ENCODE assay signal across 25 cellular contexts in genomic region chr9:76657265-76657664, GRCh38.
DNase-seq lines count a peak whose midpoint lies in the region; ATAC-seq, FAIRE-seq and TF ChIP-seq lines count a peak whose summit lies in the region.
"Had no signal": no experiment of that assay in that cellular context is flagged by ENCODE, and none has a peak within 500 bp of the region (broad histone marks: within the 10 kb centered on the region; RNA-seq: fewer than 3 reads in every experiment).

No MANE protein-coding gene starts in this region.

- H3K4me3 ChIP-seq in skeletal muscle satellite cell (ENCODE audit: low read length) (no peak overlapping the region), adrenal gland (no peak overlapping the region)
- H3K4me3 ChIP-seq: tibial artery had no signal

- H3K27me3 ChIP-seq in skeletal muscle satellite cell (ENCODE audit: control insufficient read depth, insufficient read depth, low read length) (no peaks in the 10 kb centered on the region), adrenal gland (no peaks in the 10 kb centered on the region)
- H3K27me3 ChIP-seq: neutrophil, tibial artery had no signal

- DNase-seq in T-cell (no peak), fibroblast of peridontal ligament (ENCODE audit: extremely low read depth) (peak; percentile 46), HTR-8/SVneo (ENCODE audit: insufficient read length, low spot score) (no peak), adrenal gland (no peak)
- no peak for DNase-seq in activated naive CD4-positive, alpha-beta T cell treated with anti-CD3 and anti-CD28 coated beads, Interleukin-2, amount 50 U/mL, for 72 hours (ENCODE audit: low spot score in 2 of 2)
- DNase-seq: activated CD4-positive, CD25-positive, alpha-beta regulatory T cell; activated naive CD4-positive, alpha-beta T cell treated with anti-CD3 and anti-CD28 coated beads for 36 hours; activated T-cell treated with anti-CD3 and anti-CD28 coated beads, Interleukin-2, amount 50 U/mL, for 24 hours; anterior cingulate cortex; DMS79 treated with DMSO at 0.1 percent for 48 hours; hypothalamus; MM.1S; NCI-H1436; stimulated activated CD4-positive, alpha-beta T cell treated with anti-CD3 and anti-CD28 coated beads, Interleukin-2, amount 100 ng/mL, for 48 hours; stimulated activated naive CD4-positive, alpha-beta T cell treated with Interleukin-2 at 50 U/mL for 16 hours; T1000; tibial artery had no signal

- peaks cover 63% of the 10 kb centered on the region for H3K4me1 ChIP-seq in skeletal muscle satellite cell (ENCODE audit: control insufficient read depth, insufficient read depth, low read length)
- H3K4me1 ChIP-seq in adrenal gland (replicated peaks in 1 of 2) = no peaks in the 10 kb centered on the region

- H3K27me3 Mint-ChIP-seq in T-cell = no peaks in the 10 kb centered on the region
- H3K27me3 Mint-ChIP-seq: activated T-cell treated with anti-CD3 and anti-CD28 coated beads, Interleukin-2, amount 50 U/mL, for 24 hours had no signal

- no peak for TF ChIP-seq CTCF in adrenal gland (IDR thresholded peaks at IDR 0.05)

- H3K27ac Mint-ChIP-seq in T-cell = peak overlapping the region; percentile 8 to 25
- H3K27ac Mint-ChIP-seq in activated naive CD4-positive, alpha-beta T cell treated with anti-CD3 and anti-CD28 coated beads, Interleukin-2, amount 50 U/mL, for 72 hours = no peak overlapping the region
- H3K27ac Mint-ChIP-seq: activated naive CD4-positive, alpha-beta T cell treated with anti-CD3 and anti-CD28 coated beads for 36 hours; activated T-cell treated with anti-CD3 and anti-CD28 coated beads, Interleukin-2, amount 50 U/mL, for 24 hours had no signal

- H3K4me2 ChIP-seq in skeletal muscle satellite cell (ENCODE audit: low read length) = peak overlapping the region; percentile 3

- peak overlapping the region; percentile 51 for H3K27ac ChIP-seq in KOPT-K1 (ENCODE audit: low read depth, low read length, poor library complexity, severe bottlenecking)
- H3K27ac ChIP-seq in adrenal gland = no peak overlapping the region
- H3K27ac ChIP-seq: epithelial cell of prostate, neutrophil had no signal

- no peaks in the 10 kb centered on the region for H3K9me3 ChIP-seq in KOPT-K1 (ENCODE audit: insufficient read depth, low read length, poor library complexity, severe bottlenecking)
- H3K9me3 ChIP-seq in skeletal muscle satellite cell (replicated peaks; ENCODE audit: low read length) = no peaks in the 10 kb centered on the region
- H3K9me3 ChIP-seq in adrenal gland (replicated peaks in 1 of 3) = no peaks in the 10 kb centered on the region
- H3K9me3 ChIP-seq: neutrophil, tibial artery had no signal

- H3K4me3 Mint-ChIP-seq in T-cell = no peak overlapping the region
- H3K4me3 Mint-ChIP-seq: activated naive CD4-positive, alpha-beta T cell treated with anti-CD3 and anti-CD28 coated beads for 36 hours; activated T-cell treated with anti-CD3 and anti-CD28 coated beads, Interleukin-2, amount 50 U/mL, for 24 hours had no signal

- ATAC-seq in T-cell (replicated peaks in 1 of 4) = no peak
- ATAC-seq in activated naive CD4-positive, alpha-beta T cell treated with anti-CD3 and anti-CD28 coated beads, Interleukin-2, amount 50 U/mL, for 72 hours = no peak

- H3K9ac ChIP-seq in skeletal muscle satellite cell (ENCODE audit: low read depth, low read length) = peak overlapping the region; percentile 75

- no peaks in the 10 kb centered on the region for H3K9me3 Mint-ChIP-seq in T-cell
- H3K9me3 Mint-ChIP-seq in activated naive CD4-positive, alpha-beta T cell treated with anti-CD3 and anti-CD28 coated beads, Interleukin-2, amount 50 U/mL, for 72 hours = no peaks in the 10 kb centered on the region
- H3K9me3 Mint-ChIP-seq: activated naive CD4-positive, alpha-beta T cell treated with anti-CD3 and anti-CD28 coated beads for 36 hours; activated T-cell treated with anti-CD3 and anti-CD28 coated beads, Interleukin-2, amount 50 U/mL, for 24 hours had no signal

- intact Hi-C loops in adrenal gland (cut with DNase I) = no loop called here

- POLR2A ChIA-PET in T-cell (lab: Charles Lee) = no interaction called here

- no peak for FAIRE-seq in HTR-8/SVneo (lab: Jason Lieb, UNC)
- FAIRE-seq: frontal cortex, GM12892, GM19239, keratinocyte had no signal

- peaks cover 20 to 49% (median 29%) of the 10 kb centered on the region in 3 donors for H3K4me1 Mint-ChIP-seq in T-cell

- H3K36me3 ChIP-seq in KOPT-K1 (ENCODE audit: insufficient read depth, low read length) (no peaks in the 10 kb centered on the region), skeletal muscle satellite cell (ENCODE audit: insufficient read depth, low read length) (no peaks in the 10 kb centered on the region), adrenal gland (replicated peaks in 1 of 2) (no peaks in the 10 kb centered on the region)
- H3K36me3 ChIP-seq: neutrophil had no signal

- CTCF ChIA-PET in T-cell (lab: Charles Lee) = no interaction called here

- no peaks in the 10 kb centered on the region for H3K36me3 Mint-ChIP-seq in T-cell
- H3K36me3 Mint-ChIP-seq in activated naive CD4-positive, alpha-beta T cell treated with anti-CD3 and anti-CD28 coated beads, Interleukin-2, amount 50 U/mL, for 72 hours = no peaks in the 10 kb centered on the region

- TF ChIP-seq POLR2A in adrenal gland (IDR thresholded peaks at IDR 0.05) = no peak

Comparison
In these comparisons a context has a peak if more than half of its experiments do, and no peak if none do; other contexts are left out.
1. H3K27ac Mint-ChIP-seq: peak in T-cell (2 of 2); none in activated naive CD4-positive, alpha-beta T cell treated with anti-CD3 and anti-CD28 coated beads, Interleukin-2, amount 50 U/mL, for 72 hours (0 of 2).